In genomic region chr2:20692081-20692480, GRCh38 we compare ENCODE assay signal across 26 cellular contexts.
"Had no signal": no experiment of that assay in that cellular context is flagged by ENCODE, and none has a peak within 500 bp of the region (broad histone marks: within the 10 kb centered on the region; RNA-seq: fewer than 3 reads in every experiment).

No MANE protein-coding gene starts in this region.

- H3K4me2 ChIP-seq: hepatocyte had no signal

- H3K79me2 ChIP-seq: hepatocyte had no signal

- DNase-seq: heart right ventricle; islet precursor cell; left ventricle myocardium inferior; naive B cell; natural killer cell; pancreas; posterior cingulate gyrus; retina; right cardiac atrium; sigmoid colon; small intestine; spleen; stimulated activated CD4-positive, alpha-beta T cell treated with anti-CD3 and anti-CD28 coated beads, Interleukin-4, amount 100 ng/mL, for 24 hours; stimulated activated naive B cell treated with anti-CD40 and anti-IgM and Interleukin-4, amounts not matched to agents 10 μg/mL and 1 μg/mL and 100 μg/mL, for 72 hours; stimulated activated naive CD8-positive, alpha-beta T cell treated with anti-CD3 and anti-CD28 coated beads, Interleukin-15, Interleukin-2, amounts not matched to agents 100 U/mL and 50 U/mL, for 24 hours; stomach; testis; thyroid gland; transverse colon; upper lobe of right lung; uterus had no signal

- H3K4me1 Mint-ChIP-seq: mesothelial cell of epicardium had no signal

- H3K27me3 Mint-ChIP-seq: memory B cell; naive B cell; stimulated activated naive B cell treated with anti-CD40 and anti-IgM and Interleukin-4, amounts not matched to agents 10 μg/mL and 1 μg/mL and 100 μg/mL, for 72 hours had no signal

- H2AFZ ChIP-seq: hepatocyte had no signal

- H3K27ac ChIP-seq: heart right ventricle, left ventricle myocardium inferior, pancreas, prostate gland, sigmoid colon, spleen, stomach, testis, thyroid gland, transverse colon, upper lobe of right lung, uterus had no signal

- H3K27ac Mint-ChIP-seq: memory B cell; mesothelial cell of epicardium; naive B cell; natural killer cell; stimulated activated naive B cell treated with anti-CD40 and anti-IgM and Interleukin-4, amounts not matched to agents 10 μg/mL and 1 μg/mL and 100 μg/mL, for 72 hours had no signal

- H3K9me3 Mint-ChIP-seq: memory B cell; natural killer cell; stimulated activated naive B cell treated with anti-CD40 and anti-IgM and Interleukin-4, amounts not matched to agents 10 μg/mL and 1 μg/mL and 100 μg/mL, for 72 hours had no signal

- FAIRE-seq: pancreas, small intestine had no signal

- ATAC-seq: heart right ventricle; natural killer cell; pancreas; right cardiac atrium; stimulated activated naive B cell treated with anti-CD40 and anti-IgM and Interleukin-4, amounts not matched to agents 10 μg/mL and 1 μg/mL and 100 μg/mL, for 72 hours; stimulated activated naive CD8-positive, alpha-beta T cell treated with anti-CD3 and anti-CD28 coated beads, Interleukin-15, Interleukin-2, amounts not matched to agents 100 U/mL and 50 U/mL, for 24 hours; upper lobe of right lung had no signal

- H3K9me3 ChIP-seq: pancreas, prostate gland, stomach, testis, thyroid gland, transverse colon, upper lobe of right lung, uterus had no signal

- H3K36me3 ChIP-seq: pancreas, prostate gland, thyroid gland, transverse colon, uterus had no signal

- H3K4me3 ChIP-seq: heart right ventricle, hepatocyte, left ventricle myocardium inferior, lung, pancreas, prostate gland, sigmoid colon, spleen, stomach, testis, thyroid gland, transverse colon, upper lobe of right lung, uterus had no signal

- H3K4me1 ChIP-seq: heart right ventricle, left ventricle myocardium inferior, pancreas, prostate gland, sigmoid colon, spleen, testis, thyroid gland, uterus had no signal

- H3K27me3 ChIP-seq: heart right ventricle, hepatocyte, pancreas, sigmoid colon, spleen, stomach, testis, thyroid gland, transverse colon, upper lobe of right lung, uterus had no signal

- H3K4me3 Mint-ChIP-seq: memory B cell; mesothelial cell of epicardium; naive B cell; natural killer cell; stimulated activated naive B cell treated with anti-CD40 and anti-IgM and Interleukin-4, amounts not matched to agents 10 μg/mL and 1 μg/mL and 100 μg/mL, for 72 hours had no signal
